In the genomic region with DNA sequence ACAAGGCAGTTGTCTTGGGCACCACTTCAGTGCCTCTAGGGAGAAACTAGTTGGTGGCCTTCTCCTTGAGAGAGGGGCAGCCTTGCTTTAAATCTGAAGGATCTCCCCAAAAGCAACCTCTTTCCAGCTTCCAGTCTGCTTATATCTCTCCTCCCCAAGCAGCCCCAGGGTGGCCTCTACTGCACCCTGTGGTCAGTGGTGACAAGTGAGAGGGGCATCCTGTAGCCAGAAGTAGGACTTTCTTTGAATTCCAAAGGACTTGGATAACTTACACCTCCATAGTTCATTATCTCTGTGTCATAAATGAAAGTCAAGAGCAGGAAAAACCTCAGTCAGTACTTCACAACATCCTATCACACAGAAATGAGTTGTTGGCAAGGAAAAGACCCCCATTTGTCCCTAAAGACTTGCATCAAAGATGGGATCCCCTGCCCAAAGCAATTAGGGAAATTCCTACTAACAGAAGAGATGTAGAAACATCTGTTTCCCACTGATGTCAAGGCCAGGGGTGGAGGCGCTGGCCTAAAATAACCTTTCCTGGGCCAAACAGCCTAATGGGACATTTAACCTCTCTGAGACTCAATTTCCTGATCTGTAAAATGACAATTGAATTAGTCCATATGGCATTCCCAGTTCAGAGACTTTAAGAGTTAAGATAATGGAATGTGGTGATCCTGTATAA, we compare ENCODE assay signal across 29 cellular contexts. TPM values are rescaled to one million over a fixed set of nuclear protein-coding genes. Genes with fewer than 3 reads are reported as not detected.
DNase-seq lines count a peak whose midpoint lies in the region; ATAC-seq, FAIRE-seq and TF ChIP-seq lines count a peak whose summit lies in the region.
"Had no signal": no experiment of that assay in that cellular context is flagged by ENCODE, and none has a peak within 500 bp of the region (broad histone marks: within the 10 kb centered on the region; RNA-seq: fewer than 3 reads in every experiment).

No MANE protein-coding gene starts in this region.

- H3K4me3 ChIP-seq in HepG2 (replicated peaks in 1 of 3; ENCODE audit: insufficient read depth in 1 of 3, low read depth in 2 of 3, low read length in 3 of 3) (no peak overlapping the region), right lobe of liver (no peak overlapping the region), gastrocnemius medialis (no peak overlapping the region)
- H3K4me3 ChIP-seq: HAP-1, MG63, SJCRH30, stomach, thyroid gland had no signal

- H4K20me1 ChIP-seq in HepG2 (ENCODE audit: insufficient read depth, low read length), result no peaks in the 10 kb centered on the region

- no peaks in the 10 kb centered on the region for H3K27me3 ChIP-seq in HepG2 (ENCODE audit: control insufficient read depth in 1 of 2, insufficient read depth in 2 of 2, low read length in 2 of 2)
- no peaks in the 10 kb centered on the region for H3K27me3 ChIP-seq in right lobe of liver
- H3K27me3 ChIP-seq in gastrocnemius medialis, result no peaks in the 10 kb centered on the region
- H3K27me3 ChIP-seq: MG63, SJCRH30, stomach, thyroid gland had no signal

- H3K27ac ChIP-seq in HepG2 (ENCODE audit: extremely low read length, insufficient read depth, low read length) (no peak overlapping the region), right lobe of liver (no peak overlapping the region), gastrocnemius medialis (no peak overlapping the region)
- H3K27ac ChIP-seq: SJCRH30, stomach had no signal

- no peaks in the 10 kb centered on the region for H3K36me3 ChIP-seq in HepG2 (replicated peaks in 1 of 2; ENCODE audit: control insufficient read depth in 1 of 2, insufficient read depth in 2 of 2, low read length in 2 of 2)
- H3K36me3 ChIP-seq in right lobe of liver, result no peaks in the 10 kb centered on the region
- H3K36me3 ChIP-seq in gastrocnemius medialis, result no peaks in the 10 kb centered on the region
- H3K36me3 ChIP-seq: HAP-1, MG63, SJCRH30, stomach, thyroid gland had no signal

- 60% methylated on average over 1 of the region's 1 CpG for WGBS in HepG2 (ENCODE audit: low lambda C conversion rate)
- WGBS in right lobe of liver (ENCODE audit: insufficient coverage, low coverage, low lambda C conversion rate, missing lambda C conversion rate), result 89% methylated on average over 1 of the region's 1 CpG

- intact Hi-C loops in HepG2 (cut with micrococcal nuclease; ENCODE audit: unreplicated experiment) (no loop called here), right lobe of liver (cut with DNase I) (no loop called here), left ventricle myocardium superior (cut with micrococcal nuclease) (no loop called here), gastrocnemius medialis (cut with DNase I; ENCODE audit: low total_unique reads) (no loop called here)

- no peak for FAIRE-seq in HepG2 (lab: Jason Lieb, UNC)
- FAIRE-seq: A204.1, endometrium, RCC 7860 had no signal

- no peaks in the 10 kb centered on the region for H3K79me2 ChIP-seq in HepG2 (ENCODE audit: insufficient read depth, low read length)

- no peak for TF ChIP-seq RAD21 in HepG2 (CRISPR knock-in tag; IDR thresholded peaks at IDR 0.05)

- ATAC-seq in HepG2 (peak; percentile 48; the same call in 2 of the 3 replicates), right lobe of liver (no peak), left ventricle myocardium superior (peak; percentile 62), GM21529 (IDR thresholded peaks at IDR 0.05; ENCODE audit: unreplicated experiment) (no peak), GM19395 (IDR thresholded peaks at IDR 0.05; ENCODE audit: unreplicated experiment) (no peak), gastrocnemius medialis (no peak)
- ATAC-seq: activated CD8-positive, alpha-beta T cell treated with anti-CD3 and anti-CD28 coated beads, Interleukin-2, amount 10 ng/mL, durations not matched to agents 7 days and 5 days had no signal

- TF ChIP-seq CTCF in HepG2 (CRISPR knock-in tag; IDR thresholded peaks at IDR 0.05) (no peak), right lobe of liver (IDR thresholded peaks at IDR 0.05) (no peak), gastrocnemius medialis (IDR thresholded peaks at IDR 0.05 in 4 of 5, conservative IDR thresholded peaks at IDR 0.05 in 1 of 5) (no peak)

- in situ Hi-C loops in HepG2 (cut with HindIII; ENCODE audit: extremely low pct_ligation_motif_present, low pct_unique_long_range_greater_than_20kb) (no loop called here), gastrocnemius medialis (cut with MboI; ENCODE audit: low sequenced_read_pairs in 4 of 4) (loop anchor here in 2 of 4 donors (5.0 to 10.0 kb wide), 2 partner anchors 50 to 53 kb away; no protein-coding TSS in a partner anchor)

- TF ChIP-seq EP300 in HepG2 (IDR thresholded peaks at IDR 0.05; ENCODE audit: low read depth in 2 of 2, low read length in 2 of 2), result no peak
- no peak for TF ChIP-seq EP300 in HepG2 (CRISPR knock-in tag; IDR thresholded peaks at IDR 0.05; ENCODE audit: borderline replicate concordance)

- H3K9me3 ChIP-seq in HepG2 (ENCODE audit: low read length) (no peaks in the 10 kb centered on the region), right lobe of liver (no peaks in the 10 kb centered on the region), gastrocnemius medialis (no peaks in the 10 kb centered on the region)
- H3K9me3 ChIP-seq: HAP-1, MG63, SJCRH30, stomach, thyroid gland had no signal

- DNase-seq in HepG2 (ENCODE audit: low spot score) (no peak), right lobe of liver (no peak), dermis microvascular lymphatic vessel endothelial cell (ENCODE audit: low read depth in 2 of 2) (peak; percentile 60 to 64), left ventricle myocardium superior (peak; percentile 33), gastrocnemius medialis (no peak), T-helper 2 cell (no peak)
- DNase-seq: activated CD8-positive, alpha-beta T cell treated with anti-CD3 and anti-CD28 coated beads, Interleukin-2, amount 10 ng/mL, durations not matched to agents 7 days and 5 days; anterior cingulate cortex; caudate nucleus; cortex of kidney; GF-D8; glutamatergic neuron; kidney glomerular epithelial cell; MG63; NCI-H1105 treated with DMSO at 0.1 percent for 48 hours; NCI-H2029 treated with DMSO at 0.1 percent for 48 hours; NCI-H2227 treated with DMSO at 0.1 percent for 48 hours; NCI-H69; SJCRH30; stimulated activated CD8-positive, alpha-beta memory T cell treated with anti-CD3 and anti-CD28 coated beads, Interleukin-4, amount 100 ng/mL, for 48 hours; stomach; thyroid gland had no signal

- no peak overlapping the region for H3K9ac ChIP-seq in HepG2 (ENCODE audit: insufficient read depth, low read depth, low read length)

- POLR2A ChIA-PET in HepG2 (lab: Yijun Ruan, JAX), result no interaction called here

- H3K4me2 ChIP-seq in HepG2 (ENCODE audit: low read depth, low read length), result no peak overlapping the region

- H2AFZ ChIP-seq in HepG2 (ENCODE audit: low read length), result no peak overlapping the region

- CTCF ChIA-PET in HepG2 (lab: Yijun Ruan, JAX; ENCODE audit: low intra/inter-chr PET ratio, low total read pairs), result no interaction called here

- H3K4me1 ChIP-seq in HepG2 (ENCODE audit: insufficient read depth, low read length) (peaks cover 33% of the 10 kb centered on the region), right lobe of liver (no peaks in the 10 kb centered on the region), gastrocnemius medialis (peaks cover 37 to 40% of the 10 kb centered on the region in 2 donors)
- H3K4me1 ChIP-seq: SJCRH30, thyroid gland had no signal

- BruUV-seq in HepG2 (replicated peaks; lab: Mats Ljungman, UMichigan), result no TSS peak

- TF ChIP-seq POLR2A in HepG2 (IDR thresholded peaks at IDR 0.05; ENCODE audit: insufficient read depth in 1 of 2, low read depth in 2 of 2, low read length in 2 of 2), result no peak
- no peak for TF ChIP-seq POLR2A in right lobe of liver (IDR thresholded peaks at IDR 0.05)
- TF ChIP-seq POLR2A in gastrocnemius medialis (IDR thresholded peaks at IDR 0.05), result no peak

RNA-seq across cellular contexts. Expression of gene ANKRD1, which starts 44.0 kb away (rescaled TPM):
- total RNA-seq in HepG2 (2016; rRNA removed; fragmentation: Illumina TruSeq; extraction: Trizol), result 19.4 and 26.4 TPM in 2 replicates
- 6.3 and 6.9 TPM in 2 replicates for total RNA-seq in HepG2 (2016; cell fraction: cytosol; rRNA removed; fragmentation: Illumina TruSeq; extraction: Trizol; ENCODE audit: low read depth)
- total RNA-seq in HepG2 (2016; cell fraction: insoluble cytoplasmic fraction; rRNA removed; fragmentation: Illumina TruSeq; extraction: Trizol), result 19.5 and 30.2 TPM in 2 replicates
- 11.3 and 14.1 TPM in 2 replicates for total RNA-seq in HepG2 (2016; cell fraction: membrane; rRNA removed; fragmentation: Illumina TruSeq; extraction: Trizol)
- 12.6 and 13.8 TPM in 2 replicates for total RNA-seq in HepG2 (2016; cell fraction: nucleus; rRNA removed; fragmentation: Illumina TruSeq; extraction: Trizol)
- 30.2 and 41.8 TPM in 2 replicates for polyA plus RNA-seq in HepG2 (2011; rRNA removed)
- 30.2 and 31.0 TPM in 2 replicates for polyA plus RNA-seq in HepG2 (2011; cell fraction: cytosol; rRNA removed)
- 21.7 and 24.5 TPM in 2 replicates for polyA plus RNA-seq in HepG2 (2011; cell fraction: nucleus; rRNA removed)
- 10.9 and 13.5 TPM in 2 replicates for polyA plus RNA-seq in HepG2 (2012)
- 1.7 and 2.0 TPM in 2 replicates for polyA plus RNA-seq in HepG2 (2016; cell fraction: cytosol; fragmentation: Illumina TruSeq; extraction: Trizol; ENCODE audit: low read depth)
- 21.2 and 22.2 TPM in 2 replicates for polyA plus RNA-seq in HepG2 (2016; cell fraction: insoluble cytoplasmic fraction; fragmentation: Illumina TruSeq; extraction: Trizol; ENCODE audit: low read depth)
- polyA plus RNA-seq in HepG2 (2016; cell fraction: membrane; fragmentation: Illumina TruSeq; extraction: Trizol; ENCODE audit: low read depth), result 3.4 TPM in 2 replicates
- 20.2 and 20.8 TPM in 2 replicates for polyA plus RNA-seq in HepG2 (2016; cell fraction: nucleus; fragmentation: Illumina TruSeq; extraction: Trizol; ENCODE audit: insufficient read depth, low read depth)
- polyA minus RNA-seq in HepG2 (2011; rRNA and poly(A)+ RNA removed; ENCODE audit: low replicate concordance), result 0.09 and 24.0 TPM in 2 replicates
- 29.2 and 42.8 TPM in 2 replicates for polyA minus RNA-seq in HepG2 (2011; cell fraction: cytosol; rRNA and poly(A)+ RNA removed)
- polyA minus RNA-seq in HepG2 (2011; cell fraction: nucleus; rRNA and poly(A)+ RNA removed), result 23.3 and 24.9 TPM in 2 replicates
- total RNA-seq in right lobe of liver, result 1 to 10 TPM in 3 of 6 experiments, under 1 TPM in 2, not detected in 1; 0.34 to 5.0 (median 4.7) TPM
- 321 and 371 TPM in 2 replicates for total RNA-seq in dermis microvascular lymphatic vessel endothelial cell
- total RNA-seq in left ventricle myocardium superior, result 1,326 TPM
- 100 to 1,000 TPM in 2 of 4 donors, 10 to 100 TPM in 2; 18.6 to 168 (median 98.5) TPM for total RNA-seq in gastrocnemius medialis
- total RNA-seq: activated CD8-positive, alpha-beta T cell treated with anti-CD3 and anti-CD28 coated beads, Interleukin-2, amount 10 ng/mL, durations not matched to agents 7 days and 5 days; activated T-helper 2 cell treated with anti-CD3 and anti-CD28 coated beads, Interferon-gamma antibody, Interleukin-2, Interleukin-4, amounts not matched to agents 10 μg/mL and 5 μg/mL and 100 μg/mL, durations not matched to agents 14 hours and 24 hours and 36 hours had no signal

Comparison
In these comparisons a context has a peak if more than half of its experiments do, and no peak if none do; other contexts are left out.
1. ATAC-seq: peak in HepG2 (single experiment) and left ventricle myocardium superior (single experiment); none in right lobe of liver (0 of 4), GM21529 (single experiment), GM19395 (single experiment) and gastrocnemius medialis (0 of 2).
2. DNase-seq: peak in dermis microvascular lymphatic vessel endothelial cell (2 of 2) and left ventricle myocardium superior (single experiment); none in HepG2 (single experiment), right lobe of liver (0 of 3), gastrocnemius medialis (0 of 2) and T-helper 2 cell (0 of 5).